In the genomic region with DNA sequence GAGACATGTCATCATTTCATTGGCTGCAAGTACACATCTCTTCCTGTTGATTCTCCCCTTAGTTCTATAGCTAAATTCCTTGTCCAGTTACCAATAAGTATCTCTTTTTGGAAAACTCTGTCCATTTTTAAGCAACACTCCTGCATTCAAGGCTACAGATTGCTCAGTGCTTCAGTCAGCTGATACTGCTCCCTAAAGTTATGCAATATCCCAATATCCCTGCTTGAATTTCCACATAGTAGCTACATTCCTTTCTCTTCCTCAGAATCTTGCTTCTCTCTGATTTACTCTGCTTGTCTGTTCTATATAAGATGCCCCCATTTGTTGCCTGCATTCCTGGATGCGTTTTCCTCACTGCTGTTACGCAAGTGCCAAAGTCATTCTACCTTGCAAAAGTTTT, we compare ENCODE assay signal across 15 cellular contexts.
DNase-seq lines count a peak whose midpoint lies in the region; ATAC-seq lines count a peak whose summit lies in the region.
"Had no signal": no experiment of that assay in that cellular context is flagged by ENCODE, and none has a peak within 500 bp of the region (broad histone marks: within the 10 kb centered on the region; RNA-seq: fewer than 3 reads in every experiment).

No MANE protein-coding gene starts in this region.

- peak; percentile 76 for ATAC-seq in Right ventricle myocardium superior (ENCODE audit: poor library complexity)
- peak; percentile 62 for ATAC-seq in left lobe of liver
- peak; percentile 59 for ATAC-seq in aorta (ENCODE audit: low FRiP score)
- ATAC-seq in GM21528 (IDR thresholded peaks at IDR 0.05; ENCODE audit: low FRiP score, unreplicated experiment): no peak
- no peak for ATAC-seq in HG03442 (IDR thresholded peaks at IDR 0.05; ENCODE audit: unreplicated experiment)
- ATAC-seq: esophagus mucosa; naive thymus-derived CD8-positive, alpha-beta T cell had no signal

- DNase-seq in Right ventricle myocardium superior (no peak), cardiac septum (ENCODE audit: low spot score) (no peak), dedifferentiated amniotic fluid mesenchymal stem cell (ENCODE audit: extremely low spot score) (peak; percentile 51), left lobe of liver (ENCODE audit: low spot score) (no peak), aorta (no peak), putamen (ENCODE audit: low spot score) (no peak)
- DNase-seq: activated CD4-positive, CD25-positive, alpha-beta regulatory T cell; dermis blood vessel endothelial cell; naive thymus-derived CD8-positive, alpha-beta T cell; NCI-H1436 treated with DMSO at 0.1 percent for 48 hours; SIG-M5; stimulated activated naive CD4-positive, alpha-beta T cell treated with Interleukin-2 at 50 U/mL for 16 hours had no signal

- no peak overlapping the region for H3K4me3 ChIP-seq in aorta (ENCODE audit: low read length in 2 of 2)

- H3K4me1 ChIP-seq in aorta (ENCODE audit: control insufficient read depth in 1 of 2, insufficient read depth in 2 of 2, low read length in 2 of 2): peaks cover 3 to 4% of the 10 kb centered on the region in 2 donors

- WGBS in aorta, 2 donors: 96 to 97% methylated on average over 2 of the region's 2 CpGs

- no peaks in the 10 kb centered on the region for H3K9me3 ChIP-seq in aorta (ENCODE audit: control insufficient read depth, low read length)

- intact Hi-C loops in Right ventricle myocardium superior (cut with DNase I): no loop called here
- intact Hi-C loops in cardiac septum (cut with DNase I): no loop called here
- intact Hi-C loops in aorta (cut with DNase I): no loop called here

- H3K27ac ChIP-seq in aorta (ENCODE audit: low read depth in 1 of 2, low read length in 2 of 2): no peak overlapping the region

- H3K27me3 ChIP-seq in aorta (ENCODE audit: control insufficient read depth in 1 of 2, insufficient read depth in 2 of 2, low read length in 1 of 2): no peaks in the 10 kb centered on the region

- no peaks in the 10 kb centered on the region for H3K36me3 ChIP-seq in aorta (ENCODE audit: control insufficient read depth in 1 of 2, insufficient read depth in 2 of 2, low read length in 1 of 2)

Comparison
In these comparisons a context has a peak if more than half of its experiments do, and no peak if none do; other contexts are left out.
1. ATAC-seq: peak in Right ventricle myocardium superior (single experiment), left lobe of liver (single experiment) and aorta (single experiment); none in GM21528 (single experiment) and HG03442 (single experiment).